ENCODE assay signal across 11 cellular contexts in genomic region chr14:99809376-99809775, GRCh38. TPM values are rescaled to one million over a fixed set of nuclear protein-coding genes. Genes with fewer than 3 reads are reported as not detected.
DNase-seq lines count a peak whose midpoint lies in the region; ATAC-seq and TF ChIP-seq lines count a peak whose summit lies in the region.
"Had no signal": no experiment of that assay in that cellular context is flagged by ENCODE, and none has a peak within 500 bp of the region (broad histone marks: within the 10 kb centered on the region; RNA-seq: fewer than 3 reads in every experiment).

No MANE protein-coding gene starts in this region.

- TF ChIP-seq EP300 in ovary (IDR thresholded peaks at IDR 0.05) = no peak

- H3K36me3 Mint-ChIP-seq in stimulated activated effector memory CD8-positive, alpha-beta T cell treated with anti-CD3 and anti-CD28 coated beads, Interleukin-12 subunit alpha, Interleukin-12 subunit beta, amount 100 ng/mL, for 72 hours = no peaks in the 10 kb centered on the region

- intact Hi-C loops in ovary (cut with DNase I) = no loop called here

- H3K4me3 ChIP-seq in AG04450 (ENCODE audit: low read depth, low read length) = no peak overlapping the region
- no peak overlapping the region for H3K4me3 ChIP-seq in ovary

- TF ChIP-seq CTCF in AG04450 (IDR thresholded peaks at IDR 0.05; ENCODE audit: low read depth, low read length) (no peak), ovary (IDR thresholded peaks at IDR 0.05) (no peak)

- no peak overlapping the region for H3K27ac ChIP-seq in AG04450 (ENCODE audit: low read depth, low read length)
- H3K27ac ChIP-seq in ovary = no peak overlapping the region

- H3K27ac Mint-ChIP-seq in stimulated activated effector memory CD8-positive, alpha-beta T cell treated with anti-CD3 and anti-CD28 coated beads, Interleukin-12 subunit alpha, Interleukin-12 subunit beta, amount 100 ng/mL, for 72 hours = no peak overlapping the region

- H3K4me1 Mint-ChIP-seq in stimulated activated effector memory CD8-positive, alpha-beta T cell treated with anti-CD3 and anti-CD28 coated beads, Interleukin-12 subunit alpha, Interleukin-12 subunit beta, amount 100 ng/mL, for 72 hours = no peaks in the 10 kb centered on the region

- H3K4me3 Mint-ChIP-seq in stimulated activated effector memory CD8-positive, alpha-beta T cell treated with anti-CD3 and anti-CD28 coated beads, Interleukin-12 subunit alpha, Interleukin-12 subunit beta, amount 100 ng/mL, for 72 hours = no peak overlapping the region

- 53 to 61% (median 57%) methylated on average over 9 of the region's 9 CpGs for WGBS in ovary, 3 donors

- CTCF ChIA-PET in AG04450 (lab: Charles Lee) = interaction anchor here (1.2 to 1.8 kb wide), 2 partner anchors 10 to 80 kb away, joined by 3 to 8 read pairs; no protein-coding TSS in a partner anchor

- ATAC-seq in esophagus mucosa = no peak
- no peak for ATAC-seq in stimulated activated effector memory CD8-positive, alpha-beta T cell treated with anti-CD3 and anti-CD28 coated beads, Interleukin-12 subunit alpha, Interleukin-12 subunit beta, amount 100 ng/mL, for 72 hours

- H3K27me3 ChIP-seq in AG04450 (ENCODE audit: control insufficient read depth, insufficient read depth, low read length) (no peaks in the 10 kb centered on the region), ovary (no peaks in the 10 kb centered on the region)

- POLR2A ChIA-PET in AG04450 (lab: Yijun Ruan, JAX) = no interaction called here

- DNase-seq in AG04450 (ENCODE audit: low read depth, low spot score) = peak; percentile 41
- DNase-seq in RPMI7951 (ENCODE audit: low read depth) = peak; percentile 70
- peak; percentile 72 for DNase-seq in globus pallidus (ENCODE audit: low spot score)
- DNase-seq in ovary = peak; percentile 41 to 67 (median 63)
- DNase-seq in NCI-H345 (lab: John Stamatoyannopoulos, UW) = no peak
- no peak for DNase-seq in stimulated activated effector memory CD8-positive, alpha-beta T cell treated with anti-CD3 and anti-CD28 coated beads, Interleukin-12 subunit alpha, Interleukin-12 subunit beta, amount 100 ng/mL, for 72 hours (ENCODE audit: low spot score in 2 of 2)
- no peak for DNase-seq in MV-4-11 (lab: John Stamatoyannopoulos, UW)
- DNase-seq: AML-193, cerebellar nuclear complex, NCI-H510A had no signal

- no peaks in the 10 kb centered on the region for H3K36me3 ChIP-seq in ovary

- TF ChIP-seq POLR2A in ovary (IDR thresholded peaks at IDR 0.05) = no peak

- no peaks in the 10 kb centered on the region for H3K9me3 ChIP-seq in AG04450 (ENCODE audit: control insufficient read depth, insufficient read depth, low read length)
- H3K9me3 ChIP-seq in ovary = no peaks in the 10 kb centered on the region

- H3K9me3 Mint-ChIP-seq in stimulated activated effector memory CD8-positive, alpha-beta T cell treated with anti-CD3 and anti-CD28 coated beads, Interleukin-12 subunit alpha, Interleukin-12 subunit beta, amount 100 ng/mL, for 72 hours = no peaks in the 10 kb centered on the region

- peaks cover 3% of the 10 kb centered on the region for H3K4me1 ChIP-seq in ovary (ENCODE audit: insufficient read depth)

RNA-seq across cellular contexts. Expression of gene EML1, which starts 16.2 kb away (rescaled TPM):
- polyA plus RNA-seq in AG04450 (2011; rRNA removed) (37.7 and 44.6 TPM in 2 replicates), ovary (10 to 100 TPM in 1 of 2 donors, 1 to 10 TPM in 1; 4.4 to 19.5 TPM)
- 92.9 and 138 TPM in 2 replicates for polyA minus RNA-seq in AG04450 (2011; rRNA and poly(A)+ RNA removed)
- 3.3 and 8.2 TPM in 2 replicates for total RNA-seq in RPMI7951 (2014; rRNA removed; shearing (Covaris generic))
- total RNA-seq in ovary (10 to 100 TPM in 3 of 7 donors, 1 to 10 TPM in 4; 4.4 to 22.3 (median 9.8) TPM), esophagus mucosa (6.0 TPM)

Comparison
In these comparisons a context has a peak if more than half of its experiments do, and no peak if none do; other contexts are left out.
1. DNase-seq: peak in AG04450 (single experiment), RPMI7951 (single experiment), globus pallidus (single experiment) and ovary (5 of 5); none in NCI-H345 (single experiment), stimulated activated effector memory CD8-positive, alpha-beta T cell treated with anti-CD3 and anti-CD28 coated beads, Interleukin-12 subunit alpha, Interleukin-12 subunit beta, amount 100 ng/mL, for 72 hours (0 of 2) and MV-4-11 (single experiment).